Comparison of ENCODE assay signal across 30 cellular contexts in genomic region chr6:890201-890600, GRCh38.
"Had no signal": no experiment of that assay in that cellular context is flagged by ENCODE, and none has a peak within 500 bp of the region (broad histone marks: within the 10 kb centered on the region; RNA-seq: fewer than 3 reads in every experiment).

No MANE protein-coding gene starts in this region.

- H3K36me3 Mint-ChIP-seq: activated naive CD8-positive, alpha-beta T cell had no signal

- ATAC-seq: activated CD4-positive, CD25-positive, alpha-beta regulatory T cell treated with anti-CD3 and anti-CD28 coated beads, Interleukin-2, amount 50 U/mL, for 24 hours; activated CD8-positive, alpha-beta T cell treated with anti-CD3 and anti-CD28 coated beads for 36 hours; activated T-cell treated with anti-CD3 and anti-CD28 coated beads, Interleukin-2, amount 50 U/mL, for 4 hours; activated T-helper 17 cell treated with anti-CD3 and anti-CD28 coated beads, Interleukin-2, amount 50 U/mL, for 72 hours; body of pancreas; effector memory CD8-positive, alpha-beta T cell; gastroesophageal sphincter; T-helper 17 cell had no signal

- H3K27me3 ChIP-seq: body of pancreas, gastroesophageal sphincter had no signal

- H3K27ac Mint-ChIP-seq: activated B cell treated with CpG ODN at 0.5 μM for 24 hours; activated CD8-positive, alpha-beta T cell treated with anti-CD3 and anti-CD28 coated beads for 36 hours; activated naive CD8-positive, alpha-beta T cell; activated T-helper 17 cell treated with anti-CD3 and anti-CD28 coated beads, Interleukin-2, amount 50 U/mL, for 72 hours; effector memory CD8-positive, alpha-beta T cell; T-helper 17 cell; T-helper 2 cell treated with Interferon-gamma antibody and Interleukin-4, amounts not matched to agents 5 μg/mL and 100 μg/mL, for 36 hours had no signal

- H3K4me3 Mint-ChIP-seq: activated B cell treated with CpG ODN at 0.5 μM for 24 hours; activated CD8-positive, alpha-beta T cell treated with anti-CD3 and anti-CD28 coated beads for 36 hours; activated naive CD8-positive, alpha-beta T cell; activated T-cell treated with anti-CD3 and anti-CD28 coated beads, Interleukin-2, amount 50 U/mL, for 4 hours; activated T-helper 17 cell treated with anti-CD3 and anti-CD28 coated beads, Interleukin-2, amount 50 U/mL, for 72 hours; effector memory CD8-positive, alpha-beta T cell; T-helper 17 cell; T-helper 2 cell treated with Interferon-gamma antibody and Interleukin-4, amounts not matched to agents 5 μg/mL and 100 μg/mL, for 36 hours had no signal

- H3K4me1 ChIP-seq: gastroesophageal sphincter had no signal

- H3K4me1 Mint-ChIP-seq: activated B cell treated with CpG ODN at 0.5 μM for 24 hours; activated T-helper 17 cell treated with anti-CD3 and anti-CD28 coated beads, Interleukin-2, amount 50 U/mL, for 72 hours had no signal

- H3K4me3 ChIP-seq: body of pancreas, gastroesophageal sphincter had no signal

- H3K9me3 ChIP-seq: body of pancreas, gastroesophageal sphincter had no signal

- DNase-seq: activated B cell treated with CpG ODN at 0.5 μM for 24 hours; activated CD4-positive, alpha-beta T cell treated with anti-CD3 and anti-CD28 coated beads for 48 hours; activated CD4-positive, alpha-beta T cell treated with anti-CD3 and anti-CD28 coated beads, Interleukin-2, amount 50 U/mL, for 1 hour; activated CD4-positive, alpha-beta T cell treated with anti-CD3 and anti-CD28 coated beads, Interleukin-2, amount 50 U/mL, for 48 hours; activated CD8-positive, alpha-beta memory T cell treated with anti-CD3 and anti-CD28 coated beads for 24 hours; activated CD8-positive, alpha-beta T cell treated with anti-CD3 and anti-CD28 coated beads for 36 hours; activated effector memory CD4-positive, alpha-beta T cell treated with Interleukin-2 at 50 U/mL for 16 hours; activated gamma-delta T cell treated with Interleukin-2 at 50 U/mL for 16 hours; activated naive CD4-positive, alpha-beta T cell treated with anti-CD3 and anti-CD28 coated beads, Interleukin-2, amount 50 U/mL, for 16 hours; activated naive CD4-positive, alpha-beta T cell treated with Interleukin-2 at 50 U/mL for 16 hours; activated T-cell treated with anti-CD3 and anti-CD28 coated beads, Interleukin-2, amount 50 U/mL, for 4 hours; amniotic stem cell; anterior cingulate cortex; body of pancreas; caudate nucleus; cortex of kidney; dermis blood vessel endothelial cell; effector CD4-positive, alpha-beta T cell; effector memory CD8-positive, alpha-beta T cell; erythroblast; foreskin melanocyte; T-helper 1 cell; T-helper 17 cell; T1000; WERI-Rb-1 had no signal

- H3K27ac ChIP-seq: body of pancreas, gastroesophageal sphincter, WERI-Rb-1 had no signal

- H3K36me3 ChIP-seq: gastroesophageal sphincter, WERI-Rb-1 had no signal

- H3K9me3 Mint-ChIP-seq: activated B cell treated with CpG ODN at 0.5 μM for 24 hours; activated CD8-positive, alpha-beta T cell treated with anti-CD3 and anti-CD28 coated beads for 36 hours; activated T-cell treated with anti-CD3 and anti-CD28 coated beads, Interleukin-2, amount 50 U/mL, for 4 hours; activated T-helper 17 cell treated with anti-CD3 and anti-CD28 coated beads, Interleukin-2, amount 50 U/mL, for 72 hours; effector memory CD8-positive, alpha-beta T cell; T-helper 2 cell treated with Interferon-gamma antibody and Interleukin-4, amounts not matched to agents 5 μg/mL and 100 μg/mL, for 36 hours had no signal
